ENCODE assay signal across 28 cellular contexts in the genomic region with DNA sequence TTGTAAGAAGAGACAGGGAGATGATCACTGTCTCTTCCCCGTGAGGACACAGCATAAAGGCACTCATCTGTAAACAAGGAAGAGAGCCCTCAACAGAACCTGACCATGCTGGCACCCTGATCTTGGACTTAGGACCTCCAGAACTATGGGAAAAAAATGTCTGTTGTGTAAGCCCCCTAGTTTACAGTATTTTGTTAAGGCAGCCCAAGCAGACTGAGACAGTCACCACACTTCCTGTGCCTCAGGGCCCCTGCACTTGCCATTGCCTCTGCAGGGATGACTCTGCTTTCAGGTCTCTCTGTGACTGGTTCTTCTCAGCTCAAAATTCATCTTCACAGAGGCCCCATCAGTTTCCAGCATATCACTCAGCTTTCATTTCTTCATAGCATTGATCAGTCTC.
"Had no signal": no experiment of that assay in that cellular context is flagged by ENCODE, and none has a peak within 500 bp of the region (broad histone marks: within the 10 kb centered on the region; RNA-seq: fewer than 3 reads in every experiment).

No MANE protein-coding gene starts in this region.

- H3K36me3 Mint-ChIP-seq: activated CD4-positive, alpha-beta memory T cell treated with anti-CD3 and anti-CD28 coated beads for 36 hours; activated naive CD8-positive, alpha-beta T cell had no signal

- H3K4me2 ChIP-seq: KMS-11 had no signal

- H3K4me3 ChIP-seq: cardiac muscle cell, Peyer's patch, SJSA1 had no signal

- H3K27ac ChIP-seq: brain microvascular endothelial cell, cardiac muscle cell, KMS-11, Peyer's patch, SJSA1 had no signal

- ATAC-seq: activated T-helper 17 cell treated with anti-CD3 and anti-CD28 coated beads, Interleukin-2, amount 50 U/mL, for 72 hours; WTC11 had no signal

- H3K4me1 ChIP-seq: Peyer's patch had no signal

- H3K27me3 Mint-ChIP-seq: activated CD4-positive, alpha-beta memory T cell treated with anti-CD3 and anti-CD28 coated beads for 36 hours; activated CD4-positive, alpha-beta T cell treated with anti-CD3 and anti-CD28 coated beads, Interleukin-2, amount 10 ng/mL, durations not matched to agents 24 days and 14 days; activated naive CD8-positive, alpha-beta T cell; activated T-helper 17 cell treated with anti-CD3 and anti-CD28 coated beads, Interleukin-2, amount 50 U/mL, for 72 hours had no signal

- H3K36me3 ChIP-seq: brain microvascular endothelial cell, cardiac muscle cell, Peyer's patch, SJSA1 had no signal

- H3K9ac ChIP-seq: KMS-11 had no signal

- H3K4me3 Mint-ChIP-seq: activated CD4-positive, alpha-beta memory T cell treated with anti-CD3 and anti-CD28 coated beads for 36 hours; activated CD4-positive, alpha-beta T cell treated with anti-CD3 and anti-CD28 coated beads, Interleukin-2, amount 10 ng/mL, durations not matched to agents 24 days and 14 days; activated naive CD4-positive, alpha-beta T cell treated with anti-CD3 and anti-CD28 coated beads for 36 hours; activated naive CD8-positive, alpha-beta T cell; activated T-helper 17 cell treated with anti-CD3 and anti-CD28 coated beads, Interleukin-2, amount 50 U/mL, for 72 hours; T-helper 1 cell treated with Interleukin-12 subunit alpha and Interleukin-12 subunit beta and Interleukin-4 antibody, amounts not matched to agents 30 μg/mL and 1 μg/mL, for 36 hours; WTC11 had no signal

- H3K4me1 Mint-ChIP-seq: activated CD4-positive, alpha-beta T cell treated with anti-CD3 and anti-CD28 coated beads, Interleukin-2, amount 10 ng/mL, durations not matched to agents 24 days and 14 days; activated T-helper 17 cell treated with anti-CD3 and anti-CD28 coated beads, Interleukin-2, amount 50 U/mL, for 72 hours; WTC11 had no signal

- DNase-seq: activated CD4-positive, alpha-beta memory T cell treated with anti-CD3 and anti-CD28 coated beads for 36 hours; activated CD4-positive, alpha-beta T cell treated with anti-CD3 and anti-CD28 coated beads, Interleukin-2, amount 10 ng/mL, durations not matched to agents 24 days and 14 days; activated CD4-positive, CD25-positive, alpha-beta regulatory T cell treated with anti-CD3 and anti-CD28 coated beads, Interleukin-2, amount 50 U/mL, for 72 hours; activated CD8-positive, alpha-beta memory T cell treated with anti-CD3 and anti-CD28 coated beads for 24 hours; activated gamma-delta T cell; activated naive CD4-positive, alpha-beta T cell treated with anti-CD3 and anti-CD28 coated beads for 36 hours; activated T-cell treated with anti-CD3 and anti-CD28 coated beads for 4 hours; activated T-cell treated with anti-CD3 and anti-CD28 coated beads, Interleukin-2, amount 50 U/mL, for 48 hours; brain microvascular endothelial cell; MM.1S; NCI-H1048; NCI-H1417; NCI-H1694; NCI-H2029; NCI-H2107; NCI-H226; NCI-H526 treated with DMSO at 0.1 percent for 48 hours; NK-92 treated with Interleukin-12 subunit alpha and Interleukin-12 subunit beta, amount 100 ng/mL, for 24 hours; Peyer's patch; SHP77; SW 1271 had no signal

- H3K9me3 ChIP-seq: Peyer's patch, SJSA1 had no signal

- H3K27ac Mint-ChIP-seq: activated CD4-positive, alpha-beta memory T cell treated with anti-CD3 and anti-CD28 coated beads for 36 hours; activated CD4-positive, alpha-beta T cell treated with anti-CD3 and anti-CD28 coated beads, Interleukin-2, amount 10 ng/mL, durations not matched to agents 24 days and 14 days; activated naive CD4-positive, alpha-beta T cell treated with anti-CD3 and anti-CD28 coated beads for 36 hours; activated naive CD8-positive, alpha-beta T cell; activated T-helper 17 cell treated with anti-CD3 and anti-CD28 coated beads, Interleukin-2, amount 50 U/mL, for 72 hours; T-helper 1 cell treated with Interleukin-12 subunit alpha and Interleukin-12 subunit beta and Interleukin-4 antibody, amounts not matched to agents 30 μg/mL and 1 μg/mL, for 36 hours; WTC11 had no signal

- H3K27me3 ChIP-seq: brain microvascular endothelial cell, cardiac muscle cell, Peyer's patch, SJSA1 had no signal
